ENCODE assay signal across 8 cellular contexts in the genomic region with DNA sequence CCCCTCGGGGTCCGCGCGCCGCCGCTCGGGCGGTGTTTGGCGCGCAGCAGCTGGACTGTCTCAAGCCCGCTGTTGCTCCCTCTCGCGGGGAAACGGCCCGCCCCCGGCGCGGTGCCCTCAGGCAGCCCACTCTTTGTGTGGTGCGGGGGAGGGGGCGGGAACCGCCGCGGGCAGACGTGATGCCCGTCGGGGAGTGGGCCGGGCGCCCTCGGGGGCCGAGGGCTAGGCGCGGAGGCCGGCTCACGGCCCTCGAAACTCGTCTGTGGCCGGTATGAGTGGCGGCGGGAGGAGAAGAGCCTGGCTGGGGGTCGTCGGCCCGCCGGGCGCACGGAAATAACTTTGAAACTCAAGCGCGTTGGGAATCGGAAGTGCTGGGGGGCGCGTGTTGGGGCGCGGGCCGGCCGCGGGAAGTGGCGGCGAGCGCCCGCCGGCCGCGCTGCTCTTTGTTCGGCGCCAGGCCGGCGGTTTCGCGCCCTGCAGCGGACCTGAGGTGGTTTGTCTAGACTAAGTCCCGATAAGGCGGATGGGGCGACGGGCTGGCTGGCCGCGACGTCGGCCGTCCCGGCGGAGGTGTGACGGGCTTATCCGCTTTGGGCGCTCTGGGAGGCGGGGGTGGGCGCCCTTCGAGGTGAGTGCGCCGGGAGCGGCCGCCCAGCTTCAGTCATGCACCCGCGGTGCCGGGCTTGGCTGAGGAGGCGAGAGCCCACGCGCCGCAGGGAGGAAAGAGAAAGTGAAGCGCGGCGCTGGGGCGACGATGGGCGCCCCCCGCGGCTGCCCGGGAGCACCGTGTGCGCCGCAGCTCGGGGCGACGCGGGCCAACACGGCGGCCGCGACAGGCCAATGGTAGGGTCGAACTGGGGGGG. TPM values are rescaled to one million over a fixed set of nuclear protein-coding genes. Genes with fewer than 3 reads are reported as not detected.
DNase-seq lines count a peak whose midpoint lies in the region; ATAC-seq and TF ChIP-seq lines count a peak whose summit lies in the region.

No MANE protein-coding gene starts in this region.

- H3K4me1 Mint-ChIP-seq in activated CD4-positive, alpha-beta memory T cell treated with anti-CD3 and anti-CD28 coated beads for 36 hours (ENCODE audit: low read depth): peaks cover 34% of the 10 kb centered on the region
- H3K4me1 Mint-ChIP-seq in effector memory CD8-positive, alpha-beta T cell (ENCODE audit: low read depth in 2 of 2): peaks cover 35 to 49% of the 10 kb centered on the region in 2 donors
- peaks cover 34 to 44% (median 39%) of the 10 kb centered on the region in 3 donors for H3K4me1 Mint-ChIP-seq in naive B cell

- no peaks in the 10 kb centered on the region for H3K9me3 Mint-ChIP-seq in activated CD4-positive, alpha-beta memory T cell treated with anti-CD3 and anti-CD28 coated beads for 36 hours
- H3K9me3 Mint-ChIP-seq in effector memory CD8-positive, alpha-beta T cell: no peaks in the 10 kb centered on the region
- peaks cover 0 to 3% (median 0%) of the 10 kb centered on the region in 7 donors for H3K9me3 Mint-ChIP-seq in naive B cell

- intact Hi-C loops in activated CD4-positive, alpha-beta memory T cell treated with anti-CD3 and anti-CD28 coated beads for 36 hours (cut with micrococcal nuclease): loop anchor here (1.0 kb wide), 4 partner anchors 72 to 245 kb away; partner anchors contain the start of genes NCL and PDE6D
- intact Hi-C loops in testis (cut with DNase I; ENCODE audit: low total_unique reads): no loop called here

- peak overlapping the region; percentile 99 for H3K4me3 Mint-ChIP-seq in activated CD4-positive, alpha-beta memory T cell treated with anti-CD3 and anti-CD28 coated beads for 36 hours
- H3K4me3 Mint-ChIP-seq in effector memory CD8-positive, alpha-beta T cell: peak overlapping the region; percentile 96 to 98
- H3K4me3 Mint-ChIP-seq in naive B cell: peak overlapping the region; percentile 90 to 100 (median 99)

- POLR2A ChIA-PET in activated CD4-positive, alpha-beta memory T cell treated with anti-CD3 and anti-CD28 coated beads for 36 hours (lab: Charles Lee): interaction anchor here (0.7 to 4.9 kb wide), 14 partner anchors 32 to 249 kb away, joined by 3 to 98 read pairs (median 4); partner anchors contain the start of gene NCL

- no peaks in the 10 kb centered on the region for H3K9me3 ChIP-seq in HUES48 (ENCODE audit: control insufficient read depth, insufficient read depth, low read length)
- H3K9me3 ChIP-seq in testis: no peaks in the 10 kb centered on the region

- 0 to 1% methylated on average over 13 to 83 of the region's 118 CpGs for WGBS in testis, 2 donors

- H3K27me3 ChIP-seq in HUES48 (ENCODE audit: control insufficient read depth, insufficient read depth, low read length) (no peaks in the 10 kb centered on the region), testis (no peaks in the 10 kb centered on the region)

- H3K4me1 ChIP-seq in HUES48 (ENCODE audit: control insufficient read depth, insufficient read depth, low read length) (peaks cover 16% of the 10 kb centered on the region; the same call in 1 of the 2 replicates), testis (peaks cover 30% of the 10 kb centered on the region)

- H3K4me3 ChIP-seq in HUES48 (ENCODE audit: low read depth, low read length) (peak overlapping the region; percentile 95), testis (peak overlapping the region; percentile 94 to 99)

- H3K27ac Mint-ChIP-seq in activated CD4-positive, alpha-beta memory T cell treated with anti-CD3 and anti-CD28 coated beads for 36 hours: peak overlapping the region; percentile 100
- peak overlapping the region; percentile 99 to 100 for H3K27ac Mint-ChIP-seq in effector memory CD8-positive, alpha-beta T cell
- H3K27ac Mint-ChIP-seq in naive B cell: peak overlapping the region; percentile 99 to 100 (median 100)

- no peak for TF ChIP-seq POLR2A in testis (IDR thresholded peaks at IDR 0.05)

- peak; percentile 2 for ATAC-seq in effector memory CD8-positive, alpha-beta T cell (replicated peaks)
- ATAC-seq in naive B cell (ENCODE audit: low read depth in 2 of 2) (no peak), GM21528 (IDR thresholded peaks at IDR 0.05; ENCODE audit: low FRiP score, unreplicated experiment) (no peak), HG02623 (IDR thresholded peaks at IDR 0.05; ENCODE audit: unreplicated experiment) (no peak)

- peak overlapping the region; percentile 99 for H3K9ac ChIP-seq in HUES48 (ENCODE audit: low read depth, low read length)

- H3K27ac ChIP-seq in HUES48 (ENCODE audit: low read depth, low read length) (peak overlapping the region; percentile 89), testis (peak overlapping the region; percentile 98 to 100)

- H3K36me3 ChIP-seq in HUES48 (ENCODE audit: control insufficient read depth, insufficient read depth, low read length) (peaks cover 37% of the 10 kb centered on the region), testis (ENCODE audit: low read depth, missing control alignments) (no peaks in the 10 kb centered on the region)

- peaks cover 3% of the 10 kb centered on the region for H3K27me3 Mint-ChIP-seq in activated CD4-positive, alpha-beta memory T cell treated with anti-CD3 and anti-CD28 coated beads for 36 hours
- H3K27me3 Mint-ChIP-seq in effector memory CD8-positive, alpha-beta T cell: no peaks in the 10 kb centered on the region
- no peaks in the 10 kb centered on the region for H3K27me3 Mint-ChIP-seq in naive B cell

- peak; percentile 28 for DNase-seq in AG20443 (ENCODE audit: low spot score)
- peak; percentile 65 for DNase-seq in activated CD4-positive, alpha-beta memory T cell treated with anti-CD3 and anti-CD28 coated beads for 36 hours
- peak; percentile 70 to 72 (median 72) for DNase-seq in effector memory CD8-positive, alpha-beta T cell
- DNase-seq in naive B cell: peak; percentile 59
- DNase-seq in testis: peak; percentile 43

- TF ChIP-seq CTCF in testis (IDR thresholded peaks at IDR 0.05): peak in 1 of 3 experiments; percentile 12

- H3K36me3 Mint-ChIP-seq in activated CD4-positive, alpha-beta memory T cell treated with anti-CD3 and anti-CD28 coated beads for 36 hours: peaks cover 52% of the 10 kb centered on the region
- H3K36me3 Mint-ChIP-seq in effector memory CD8-positive, alpha-beta T cell (ENCODE audit: insufficient read depth): peaks cover 84% of the 10 kb centered on the region
- H3K36me3 Mint-ChIP-seq in naive B cell: peaks cover 7 to 16% of the 10 kb centered on the region in 2 donors

- CTCF ChIA-PET in activated CD4-positive, alpha-beta memory T cell treated with anti-CD3 and anti-CD28 coated beads for 36 hours (lab: Charles Lee): interaction anchor here (0.7 to 4.7 kb wide), 6 partner anchors 32 to 96 kb away, joined by 4 to 84 read pairs (median 6); partner anchors contain the start of gene COPS7B

RNA-seq across cellular contexts. Expression of gene PTMA, which starts 0.7 kb away (rescaled TPM):
- 1,000 to 10,000 TPM; 1,763 to 1,778 TPM for total RNA-seq in activated CD4-positive, alpha-beta memory T cell treated with anti-CD3 and anti-CD28 coated beads for 36 hours
- polyA plus RNA-seq in naive B cell (ENCODE audit: low read depth in 6 of 6) (1,000 to 10,000 TPM; 1,295 to 2,538 (median 2,137) TPM), testis (ENCODE audit: insufficient read depth, low read depth, low replicate concordance) (583 TPM)
- total RNA-seq in testis: 100 to 1,000 TPM; 278 to 311 TPM

Comparison
In these comparisons a context has a peak if more than half of its experiments do, and no peak if none do; other contexts are left out.
1. RNA of gene PTMA, which starts 0.7 kb away (total RNA-seq): 1,763 to 1,778 TPM in activated CD4-positive, alpha-beta memory T cell treated with anti-CD3 and anti-CD28 coated beads for 36 hours; 278 to 311 TPM in testis; every median in the first group is over 4 times any median in the second.
2. Peak in every context shown above with its lines, with median percentiles within 50 percentile points of each other: DNase-seq, H3K27ac Mint-ChIP-seq and H3K4me3 Mint-ChIP-seq.